ENCODE assay signal across 7 cellular contexts in genomic region chr6:138288428-138289085, GRCh38.
DNase-seq lines count a peak whose midpoint lies in the region; TF ChIP-seq lines count a peak whose summit lies in the region.
"Not testable (repeated sequence)": the region's sequence is repeated elsewhere in the genome, so short reads cannot be mapped to it uniquely, and the experiment has no call there.

No MANE protein-coding gene starts in this region.

- H3K27me3 ChIP-seq in trophoblast cell (ENCODE audit: insufficient read depth, low read length), result not testable (repeated sequence)

- not testable (repeated sequence) for TF ChIP-seq CTCF in epithelial cell of esophagus (IDR thresholded peaks at IDR 0.05; ENCODE audit: insufficient read depth, low read depth, low read length, missing control alignments)

- not testable (repeated sequence) for H2AK5ac ChIP-seq in trophoblast cell (ENCODE audit: low read length)

- H3K4me3 ChIP-seq in epithelial cell of esophagus (ENCODE audit: low read length); trophoblast cell (ENCODE audit: low read depth, low read length): not testable (repeated sequence)

- not testable (repeated sequence) for H4K91ac ChIP-seq in trophoblast cell (ENCODE audit: low read depth, low read length)

- H3K4ac ChIP-seq in trophoblast cell (ENCODE audit: low read depth, low read length), result not testable (repeated sequence)

- H3K9me3 ChIP-seq in trophoblast cell (ENCODE audit: insufficient read depth, low read depth, low read length), result not testable (repeated sequence)

- H2BK5ac ChIP-seq in trophoblast cell (ENCODE audit: low read depth, low read length, poor library complexity), result not testable (repeated sequence)

- H4K12ac ChIP-seq in trophoblast cell (ENCODE audit: low read depth, low read length), result not testable (repeated sequence)

- H2BK120ac ChIP-seq in trophoblast cell (ENCODE audit: insufficient read depth, low read length, poor library complexity), result not testable (repeated sequence)

- not testable (repeated sequence) for H3K79me2 ChIP-seq in trophoblast cell (ENCODE audit: control insufficient read depth, insufficient read depth, low read length, poor library complexity)

- H3K23ac ChIP-seq in trophoblast cell (ENCODE audit: low read length), result not testable (repeated sequence)

- not testable (repeated sequence) for H4K8ac ChIP-seq in trophoblast cell (ENCODE audit: low read depth, low read length)

- not testable (repeated sequence) for H2AFZ ChIP-seq in trophoblast cell (ENCODE audit: insufficient read depth, low read length, poor library complexity)

- not testable (repeated sequence) for H3K27ac ChIP-seq in trophoblast cell (ENCODE audit: low read depth, low read length)

- WGBS in trophoblast cell (ENCODE audit: extremely low coverage, insufficient coverage, insufficient read length), result no CpG with 5 or more reads among the region's 6 CpGs

- H3K36me3 ChIP-seq in trophoblast cell (ENCODE audit: control insufficient read depth in 1 of 2, insufficient read depth in 2 of 2, low read length in 2 of 2), result not testable (repeated sequence)

- DNase-seq in Daoy (ENCODE audit: low read depth), result peak; percentile 88
- peak; percentile 49 for DNase-seq in HPDE6-E6E7 (ENCODE audit: extremely low spot score)
- peak; percentile 58 for DNase-seq in RKO (ENCODE audit: low spot score)
- peak; percentile 14 for DNase-seq in amniotic stem cell (lab: John Stamatoyannopoulos, UW)
- DNase-seq in epithelial cell of esophagus (ENCODE audit: low read depth), result peak; percentile 94
- peak; percentile 22 for DNase-seq in foreskin melanocyte
- peak; percentile 12 to 85 for DNase-seq in trophoblast cell

- H3K79me1 ChIP-seq in trophoblast cell (ENCODE audit: low read length), result not testable (repeated sequence)

- H3K4me2 ChIP-seq in trophoblast cell (ENCODE audit: low read length), result not testable (repeated sequence)

- not testable (repeated sequence) for H2BK12ac ChIP-seq in trophoblast cell (ENCODE audit: low read length)

- not testable (repeated sequence) for H3K14ac ChIP-seq in trophoblast cell (ENCODE audit: low read length)

- H3K9ac ChIP-seq in trophoblast cell (ENCODE audit: low read length), result not testable (repeated sequence)

- H3K18ac ChIP-seq in trophoblast cell (ENCODE audit: low read length), result not testable (repeated sequence)

- H3K4me1 ChIP-seq in trophoblast cell (ENCODE audit: control insufficient read depth in 1 of 2, insufficient read depth in 2 of 2, low read length in 2 of 2), result not testable (repeated sequence)

Comparison
In these comparisons a context has a peak if more than half of its experiments do, and no peak if none do; other contexts are left out.
1. DNase-seq: peak in every context shown above with its lines; median percentile 94 in epithelial cell of esophagus; 88 in Daoy; 58 in RKO; 49 in HPDE6-E6E7; 48 in trophoblast cell; 22 in foreskin melanocyte; 14 in amniotic stem cell.